ENCODE assay signal across 1 cellular context in genomic region chr12:123270380-123271181, GRCh38.
TF ChIP-seq lines count a peak whose summit lies in the region.

No MANE protein-coding gene starts in this region.

TF ChIP-seq in HEK293, 187 proteins besides CTCF, POLR2A, EP300 and RAD21 (continued from another document):
- TF ChIP-seq BCL6B (tag by site-specific recombination; IDR thresholded peaks at IDR 0.05) (no peak), ZSCAN23 (tag by site-specific recombination; IDR thresholded peaks at IDR 0.05) (no peak), ELK4 (IDR thresholded peaks at IDR 0.05; ENCODE audit: borderline replicate concordance, low read depth, low read length) (no peak), ZNF404 (tag by site-specific recombination; IDR thresholded peaks at IDR 0.05) (no peak), ZNF19 (tag by site-specific recombination; IDR thresholded peaks at IDR 0.05; ENCODE audit: low read depth) (no peak), ZNF623 (tag by site-specific recombination; IDR thresholded peaks at IDR 0.05) (no peak), ZNF530 (tag by site-specific recombination; IDR thresholded peaks at IDR 0.05; ENCODE audit: low read depth) (no peak), ZFHX2 (tag by site-specific recombination; conservative IDR thresholded peaks at IDR 0.05) (0 out of 2 replicates have a peak, but pooled peaks have one; percentile 21), ZNF544 (tag by site-specific recombination; IDR thresholded peaks at IDR 0.05) (no peak), FEZF1 (tag by site-specific recombination; IDR thresholded peaks at IDR 0.05) (0 out of 2 replicates have a peak, but pooled peaks have one; percentile 32), SCRT1 (tag by site-specific recombination; IDR thresholded peaks at IDR 0.05; ENCODE audit: borderline replicate concordance) (no peak), KLF7 (tag by site-specific recombination; IDR thresholded peaks at IDR 0.05; ENCODE audit: borderline replicate concordance) (no peak), ZEB2 (tag by site-specific recombination; IDR thresholded peaks at IDR 0.05) (peak; percentile 60), ZNF501 (tag by site-specific recombination; IDR thresholded peaks at IDR 0.05) (no peak), BCL11A (tag by site-specific recombination; IDR thresholded peaks at IDR 0.05; ENCODE audit: low read depth) (no peak), ZNF416 (tag by site-specific recombination; IDR thresholded peaks at IDR 0.05) (no peak), PRDM1 (tag by site-specific recombination; IDR thresholded peaks at IDR 0.05) (no peak), PATZ1 (tag by site-specific recombination; IDR thresholded peaks at IDR 0.05) (peak; percentile 78), GLIS1 (tag by site-specific recombination; IDR thresholded peaks at IDR 0.05) (peak; percentile 15; the same call in 1 of the 2 replicates), HOXC10 (CRISPR knock-in tag; IDR thresholded peaks at IDR 0.05) (no peak), ZNF311 (tag by site-specific recombination; IDR thresholded peaks at IDR 0.05; ENCODE audit: borderline replicate concordance) (no peak), HOXA7 (CRISPR knock-in tag; IDR thresholded peaks at IDR 0.05; ENCODE audit: borderline replicate concordance) (no peak)
